10 cellular contexts compared by ENCODE assay signal in genomic region chr14:64722842-64723447, GRCh38. TPM values are rescaled to one million over a fixed set of nuclear protein-coding genes. Genes with fewer than 3 reads are reported as not detected.
DNase-seq lines count a peak whose midpoint lies in the region; ATAC-seq and TF ChIP-seq lines count a peak whose summit lies in the region.
"Had no signal": no experiment of that assay in that cellular context is flagged by ENCODE, and none has a peak within 500 bp of the region (broad histone marks: within the 10 kb centered on the region; RNA-seq: fewer than 3 reads in every experiment).

No MANE protein-coding gene starts in this region.

- H4K12ac ChIP-seq in trophoblast cell (ENCODE audit: low read depth, low read length) = no peak overlapping the region

- no peaks in the 10 kb centered on the region for H3K9me3 Mint-ChIP-seq in stimulated activated naive CD8-positive, alpha-beta T cell treated with anti-CD3 and anti-CD28 coated beads, Interleukin-15, amount 100 ng/mL, for 72 hours

- peaks cover 7% of the 10 kb centered on the region for H3K79me1 ChIP-seq in trophoblast cell (ENCODE audit: low read length)

- peak; percentile 42 for ATAC-seq in stimulated activated naive CD8-positive, alpha-beta T cell treated with anti-CD3 and anti-CD28 coated beads, Interleukin-15, Interleukin-2, amounts not matched to agents 100 U/mL and 50 U/mL, for 24 hours
- ATAC-seq in stimulated activated naive CD8-positive, alpha-beta T cell treated with anti-CD3 and anti-CD28 coated beads, Interleukin-15, amount 100 ng/mL, for 72 hours = no peak
- ATAC-seq: SK-N-SH treated with all-trans-retinoic acid at 6 μM for 48 hours had no signal

- no peak for TF ChIP-seq POLR2A in erythroblast (IDR thresholded peaks at IDR 0.05; ENCODE audit: low read length)

- H3K27me3 ChIP-seq in effector memory CD4-positive, alpha-beta T cell (replicated peaks; ENCODE audit: control insufficient read depth, insufficient read depth, low read length, poor library complexity, severe bottlenecking) = no peaks in the 10 kb centered on the region
- H3K27me3 ChIP-seq in trophoblast cell (ENCODE audit: insufficient read depth, low read length) = no peaks in the 10 kb centered on the region

- no peak overlapping the region for H3K23ac ChIP-seq in trophoblast cell (ENCODE audit: low read length)

- no peak overlapping the region for H2AFZ ChIP-seq in trophoblast cell (ENCODE audit: insufficient read depth, low read length, poor library complexity)

- no peak overlapping the region for H4K8ac ChIP-seq in trophoblast cell (ENCODE audit: low read depth, low read length)

- H3K4me1 Mint-ChIP-seq in stimulated activated naive CD8-positive, alpha-beta T cell treated with anti-CD3 and anti-CD28 coated beads, Interleukin-15, amount 100 ng/mL, for 72 hours = peaks cover 13% of the 10 kb centered on the region

- no peak overlapping the region for H2BK120ac ChIP-seq in trophoblast cell (ENCODE audit: insufficient read depth, low read length, poor library complexity)

- no peaks in the 10 kb centered on the region for H3K27me3 Mint-ChIP-seq in stimulated activated naive CD8-positive, alpha-beta T cell treated with anti-CD3 and anti-CD28 coated beads, Interleukin-15, amount 100 ng/mL, for 72 hours

- peaks cover 99% of the 10 kb centered on the region for H3K4me1 ChIP-seq in effector memory CD4-positive, alpha-beta T cell (ENCODE audit: control insufficient read depth, insufficient read depth, low read length, poor library complexity, severe bottlenecking)
- H3K4me1 ChIP-seq in trophoblast cell (ENCODE audit: control insufficient read depth in 1 of 2, insufficient read depth in 2 of 2, low read length in 2 of 2) = peaks cover 46 to 68% of the 10 kb centered on the region in 2 experiments

- peak overlapping the region; percentile 9 for H3K18ac ChIP-seq in trophoblast cell (ENCODE audit: low read length)

- no peak overlapping the region for H3K4me3 Mint-ChIP-seq in stimulated activated naive CD8-positive, alpha-beta T cell treated with anti-CD3 and anti-CD28 coated beads, Interleukin-15, amount 100 ng/mL, for 72 hours

- H3K27ac Mint-ChIP-seq in stimulated activated naive CD8-positive, alpha-beta T cell treated with anti-CD3 and anti-CD28 coated beads, Interleukin-15, amount 100 ng/mL, for 72 hours = peak overlapping the region in 1 of 2 donors; percentile 14

- H3K4ac ChIP-seq in trophoblast cell (ENCODE audit: low read depth, low read length) = peak overlapping the region; percentile 66

- H2BK12ac ChIP-seq in trophoblast cell (ENCODE audit: low read length) = no peak overlapping the region

- no peak for DNase-seq in stimulated activated naive CD8-positive, alpha-beta T cell treated with anti-CD3 and anti-CD28 coated beads, Interleukin-15, Interleukin-2, amounts not matched to agents 100 U/mL and 50 U/mL, for 24 hours
- DNase-seq in stimulated activated naive CD8-positive, alpha-beta T cell treated with anti-CD3 and anti-CD28 coated beads, Interleukin-15, amount 100 ng/mL, for 72 hours = no peak
- DNase-seq in effector memory CD4-positive, alpha-beta T cell = no peak
- DNase-seq in trophoblast cell (no peak), erythroblast (lab: John Stamatoyannopoulos, UW) (no peak), DMS53 (lab: John Stamatoyannopoulos, UW) (no peak), NCI-H1436 (lab: John Stamatoyannopoulos, UW) (no peak), NCI-H2196 treated with DMSO at 0.1 percent for 48 hours (lab: John Stamatoyannopoulos, UW; ENCODE audit: unreplicated experiment) (no peak)
- DNase-seq: NCI-H748 treated with DMSO at 0.1 percent for 48 hours had no signal

- no peak overlapping the region for H2AK5ac ChIP-seq in trophoblast cell (ENCODE audit: low read length)

- peaks cover 38% of the 10 kb centered on the region for H3K79me2 ChIP-seq in trophoblast cell (ENCODE audit: control insufficient read depth, insufficient read depth, low read length, poor library complexity)

- peak overlapping the region; percentile 42 for H3K4me3 ChIP-seq in effector memory CD4-positive, alpha-beta T cell (ENCODE audit: insufficient read depth, low read depth, low read length, poor library complexity, severe bottlenecking)
- H3K4me3 ChIP-seq in trophoblast cell (ENCODE audit: low read depth, low read length) = no peak overlapping the region

- no peaks in the 10 kb centered on the region for H3K36me3 ChIP-seq in effector memory CD4-positive, alpha-beta T cell (ENCODE audit: control insufficient read depth, insufficient read depth, low read length)
- H3K36me3 ChIP-seq in trophoblast cell (ENCODE audit: control insufficient read depth in 1 of 2, insufficient read depth in 2 of 2, low read length in 2 of 2) = peaks cover 19 to 22% of the 10 kb centered on the region in 2 experiments

- H4K91ac ChIP-seq in trophoblast cell (ENCODE audit: low read depth, low read length) = no peak overlapping the region

- no peak overlapping the region for H3K9ac ChIP-seq in trophoblast cell (ENCODE audit: low read length)

- no CpG with 5 or more reads among the region's 5 CpGs for WGBS in trophoblast cell (ENCODE audit: extremely low coverage, insufficient coverage, insufficient read length)

- no peaks in the 10 kb centered on the region for H3K9me3 ChIP-seq in effector memory CD4-positive, alpha-beta T cell (ENCODE audit: control insufficient read depth, low read length)
- peaks cover 2% of the 10 kb centered on the region for H3K9me3 ChIP-seq in trophoblast cell (ENCODE audit: insufficient read depth, low read depth, low read length)

- H2BK5ac ChIP-seq in trophoblast cell (ENCODE audit: low read depth, low read length, poor library complexity) = no peak overlapping the region

- no peak overlapping the region for H3K14ac ChIP-seq in trophoblast cell (ENCODE audit: low read length)

- peak overlapping the region; percentile 59 for H3K27ac ChIP-seq in effector memory CD4-positive, alpha-beta T cell (ENCODE audit: insufficient read depth, low read length, poor library complexity, severe bottlenecking)
- H3K27ac ChIP-seq in trophoblast cell (ENCODE audit: low read depth, low read length) = no peak overlapping the region

- H3K4me2 ChIP-seq in trophoblast cell (ENCODE audit: low read length) = no peak overlapping the region

RNA-seq across cellular contexts. Expression of gene PLEKHG3, which starts 18.7 kb away (rescaled TPM):
- polyA plus RNA-seq in trophoblast cell (2013) = 54.5 and 57.2 TPM in 2 replicates
